28 cellular contexts compared by ENCODE assay signal in genomic region chr6:115456848-115457247, GRCh38.
"Had no signal": no experiment of that assay in that cellular context is flagged by ENCODE, and none has a peak within 500 bp of the region (broad histone marks: within the 10 kb centered on the region; RNA-seq: fewer than 3 reads in every experiment).

No MANE protein-coding gene starts in this region.

- H3K27me3 Mint-ChIP-seq: activated B cell treated with CpG ODN at 0.5 μM for 24 hours; activated CD8-positive, alpha-beta T cell treated with anti-CD3 and anti-CD28 coated beads for 36 hours; dendritic cell treated with granulocyte-macrophage colony-stimulating factor and Interleukin-4, amounts not matched to agents 40 ng/mL and 50 ng/mL, for 4 days; naive thymus-derived CD8-positive, alpha-beta T cell; stimulated activated naive CD8-positive, alpha-beta T cell treated with anti-CD3 and anti-CD28 coated beads, Interleukin-15, Interleukin-2, amounts not matched to agents 100 ng/mL and 50 ng/mL, for 24 hours; type B pancreatic cell had no signal

- H3K27ac Mint-ChIP-seq: activated B cell treated with CpG ODN at 0.5 μM for 24 hours; activated CD8-positive, alpha-beta T cell treated with anti-CD3 and anti-CD28 coated beads for 36 hours; activated naive CD4-positive, alpha-beta T cell treated with anti-CD3 and anti-CD28 coated beads, Interleukin-2, amount 50 U/mL, for 72 hours; dendritic cell treated with granulocyte-macrophage colony-stimulating factor and Interleukin-4, amounts not matched to agents 40 ng/mL and 50 ng/mL, for 4 days; endodermal cell; naive thymus-derived CD8-positive, alpha-beta T cell; stimulated activated naive CD8-positive, alpha-beta T cell treated with anti-CD3 and anti-CD28 coated beads, Interleukin-15, Interleukin-2, amounts not matched to agents 100 ng/mL and 50 ng/mL, for 24 hours; type B pancreatic cell had no signal

- H3K4me1 ChIP-seq: breast epithelium, heart left ventricle, left lung, lower lobe of right lung, parathyroid adenoma, uterus had no signal

- H3K36me3 ChIP-seq: breast epithelium, heart left ventricle, left lung, lower lobe of right lung, uterus had no signal

- H3K4me1 Mint-ChIP-seq: activated B cell treated with CpG ODN at 0.5 μM for 24 hours; endodermal cell; naive thymus-derived CD8-positive, alpha-beta T cell; neural crest cell had no signal

- H3K36me3 Mint-ChIP-seq: activated naive CD4-positive, alpha-beta T cell treated with anti-CD3 and anti-CD28 coated beads, Interleukin-2, amount 50 U/mL, for 72 hours; naive thymus-derived CD8-positive, alpha-beta T cell; type B pancreatic cell had no signal

- H3K9me3 ChIP-seq: breast epithelium, heart left ventricle, left lung, lower lobe of right lung, uterus had no signal

- DNase-seq: activated B cell treated with CpG ODN at 0.5 μM for 24 hours; activated CD4-positive, alpha-beta T cell treated with anti-CD3 and anti-CD28 coated beads, Interleukin-2, amount 50 U/mL, for 1 hour; activated CD8-positive, alpha-beta T cell treated with anti-CD3 and anti-CD28 coated beads for 36 hours; activated naive CD4-positive, alpha-beta T cell; activated T-cell treated with anti-CD3 and anti-CD28 coated beads, Interleukin-2, amount 50 U/mL, for 4 hours; central memory CD4-positive, alpha-beta T cell; endodermal cell; foreskin fibroblast; heart left ventricle; left lung; lower lobe of right lung; mesenchymal stem cell; naive thymus-derived CD8-positive, alpha-beta T cell; occipital lobe; right cardiac atrium; stimulated activated CD4-positive, alpha-beta T cell treated with anti-CD3 and anti-CD28 coated beads, Interleukin-12 subunit alpha, Interleukin-12 subunit beta, amount 100 ng/mL, for 4 hours; stimulated activated CD4-positive, alpha-beta T cell treated with anti-CD3 and anti-CD28 coated beads, Interleukin-4, amount 100 ng/mL, for 1 hour; substantia nigra; T-helper 2 cell; uterus had no signal

- ATAC-seq: activated CD8-positive, alpha-beta T cell treated with anti-CD3 and anti-CD28 coated beads for 36 hours; activated naive CD4-positive, alpha-beta T cell treated with anti-CD3 and anti-CD28 coated beads, Interleukin-2, amount 50 U/mL, for 72 hours; activated T-cell treated with anti-CD3 and anti-CD28 coated beads, Interleukin-2, amount 50 U/mL, for 4 hours; esophagus mucosa; heart left ventricle; left lung; lower lobe of right lung; naive thymus-derived CD8-positive, alpha-beta T cell; right cardiac atrium had no signal

- H3K27me3 ChIP-seq: breast epithelium, heart left ventricle, left lung, uterus had no signal

- H3K4me3 ChIP-seq: breast epithelium, heart left ventricle, left lung, lower lobe of right lung, uterus had no signal

- H3K27ac ChIP-seq: breast epithelium, heart left ventricle, left lung, lower lobe of right lung, parathyroid adenoma, uterus had no signal

- H3K9ac ChIP-seq: parathyroid adenoma had no signal

- H3K4me3 Mint-ChIP-seq: activated B cell treated with CpG ODN at 0.5 μM for 24 hours; activated CD8-positive, alpha-beta T cell treated with anti-CD3 and anti-CD28 coated beads for 36 hours; activated T-cell treated with anti-CD3 and anti-CD28 coated beads, Interleukin-2, amount 50 U/mL, for 4 hours; dendritic cell treated with granulocyte-macrophage colony-stimulating factor and Interleukin-4, amounts not matched to agents 40 ng/mL and 50 ng/mL, for 4 days; endodermal cell; naive thymus-derived CD8-positive, alpha-beta T cell; neural crest cell; stimulated activated naive CD8-positive, alpha-beta T cell treated with anti-CD3 and anti-CD28 coated beads, Interleukin-15, Interleukin-2, amounts not matched to agents 100 ng/mL and 50 ng/mL, for 24 hours; type B pancreatic cell had no signal

- H3K9me3 Mint-ChIP-seq: dendritic cell treated with granulocyte-macrophage colony-stimulating factor and Interleukin-4, amounts not matched to agents 40 ng/mL and 50 ng/mL, for 4 days; endodermal cell; neural crest cell; stimulated activated naive CD8-positive, alpha-beta T cell treated with anti-CD3 and anti-CD28 coated beads, Interleukin-15, Interleukin-2, amounts not matched to agents 100 ng/mL and 50 ng/mL, for 24 hours; type B pancreatic cell had no signal
